26 cellular contexts compared by ENCODE assay signal in genomic region chr11:123594188-123594901, GRCh38.
DNase-seq lines count a peak whose midpoint lies in the region.
"Had no signal": no experiment of that assay in that cellular context is flagged by ENCODE, and none has a peak within 500 bp of the region (broad histone marks: within the 10 kb centered on the region; RNA-seq: fewer than 3 reads in every experiment).

No MANE protein-coding gene starts in this region.

- no peak overlapping the region for H3K27ac ChIP-seq in substantia nigra (ENCODE audit: low read depth, low read length, poor library complexity, severe bottlenecking)
- H3K27ac ChIP-seq: ascending aorta, esophagus muscularis mucosa, pancreas had no signal

- no peaks in the 10 kb centered on the region for H3K4me1 Mint-ChIP-seq in activated T-helper 1 cell treated with anti-CD3 and anti-CD28 coated beads, Interleukin-12 subunit alpha, Interleukin-12 subunit beta, Interleukin-2, Interleukin-4 antibody, amounts not matched to agents 30 ng/mL and 10 ng/mL and 1 ng/mL, durations not matched to agents 14 hours and 24 hours and 36 hours (ENCODE audit: low read depth)
- H3K4me1 Mint-ChIP-seq: T-cell had no signal

- peak overlapping the region; percentile 26 for H3K27ac Mint-ChIP-seq in activated T-helper 1 cell treated with anti-CD3 and anti-CD28 coated beads, Interleukin-12 subunit alpha, Interleukin-12 subunit beta, Interleukin-2, Interleukin-4 antibody, amounts not matched to agents 30 ng/mL and 10 ng/mL and 1 ng/mL, durations not matched to agents 14 hours and 24 hours and 36 hours
- H3K27ac Mint-ChIP-seq: CD4-positive, alpha-beta T cell; natural killer cell treated with Interleukin-12 subunit alpha and Interleukin-12 subunit beta and Interleukin-15 and Interleukin-18, amount 100 ng/mL, for 72 hours; T-cell had no signal

- intact Hi-C loops in activated T-helper 1 cell treated with anti-CD3 and anti-CD28 coated beads, Interleukin-12 subunit alpha, Interleukin-12 subunit beta, Interleukin-2, Interleukin-4 antibody, amounts not matched to agents 30 ng/mL and 10 ng/mL and 1 ng/mL, durations not matched to agents 14 hours and 24 hours and 36 hours (cut with micrococcal nuclease) = no loop called here

- H3K9me3 ChIP-seq in MG63 = no peaks in the 10 kb centered on the region
- H3K9me3 ChIP-seq: ascending aorta, esophagus muscularis mucosa, pancreas had no signal

- no peak overlapping the region for H3K4me3 Mint-ChIP-seq in activated T-helper 1 cell treated with anti-CD3 and anti-CD28 coated beads, Interleukin-12 subunit alpha, Interleukin-12 subunit beta, Interleukin-2, Interleukin-4 antibody, amounts not matched to agents 30 ng/mL and 10 ng/mL and 1 ng/mL, durations not matched to agents 14 hours and 24 hours and 36 hours
- H3K4me3 Mint-ChIP-seq: CD4-positive, alpha-beta T cell; effector memory CD8-positive, alpha-beta T cell; natural killer cell treated with Interleukin-12 subunit alpha and Interleukin-12 subunit beta and Interleukin-15 and Interleukin-18, amount 100 ng/mL, for 72 hours; T-cell had no signal

- H3K4me3 ChIP-seq in MG63 = no peak overlapping the region
- H3K4me3 ChIP-seq: ascending aorta, esophagus muscularis mucosa, pancreas had no signal

- H3K27me3 ChIP-seq in MG63 = no peaks in the 10 kb centered on the region
- H3K27me3 ChIP-seq: ascending aorta, esophagus muscularis mucosa, pancreas had no signal

- H3K36me3 ChIP-seq in MG63 = no peaks in the 10 kb centered on the region
- H3K36me3 ChIP-seq: ascending aorta, pancreas had no signal

- H3K36me3 Mint-ChIP-seq in activated T-helper 1 cell treated with anti-CD3 and anti-CD28 coated beads, Interleukin-12 subunit alpha, Interleukin-12 subunit beta, Interleukin-2, Interleukin-4 antibody, amounts not matched to agents 30 ng/mL and 10 ng/mL and 1 ng/mL, durations not matched to agents 14 hours and 24 hours and 36 hours (ENCODE audit: low read depth) = peaks cover 30% of the 10 kb centered on the region

- peak; percentile 24 for DNase-seq in ACHN
- DNase-seq in ELR (ENCODE audit: low read depth) = peak; percentile 19
- no peak for DNase-seq in activated T-helper 1 cell treated with anti-CD3 and anti-CD28 coated beads, Interleukin-12 subunit alpha, Interleukin-12 subunit beta, Interleukin-2, Interleukin-4 antibody, amounts not matched to agents 30 ng/mL and 10 ng/mL and 1 ng/mL, durations not matched to agents 14 hours and 24 hours and 36 hours (ENCODE audit: low spot score)
- DNase-seq in kidney tubule cell (ENCODE audit: low spot score) = peak; percentile 8
- no peak for DNase-seq in MG63
- no peak for DNase-seq in dedifferentiated amniotic fluid mesenchymal stem cell (ENCODE audit: extremely low spot score)
- no peak for DNase-seq in substantia nigra (lab: John Stamatoyannopoulos, UW)
- DNase-seq: activated CD4-positive, alpha-beta T cell treated with anti-CD3 and anti-CD28 coated beads for 1 hour; activated naive CD4-positive, alpha-beta T cell; activated T-cell treated with anti-CD3 and anti-CD28 coated beads, Interleukin-2, amount 50 U/mL, for 1 hour; CD4-positive, alpha-beta T cell; DMS153; effector memory CD8-positive, alpha-beta T cell; left cardiac atrium; NCI-H1105 treated with DMSO at 0.1 percent for 48 hours; NCI-H2029 treated with DMSO at 0.1 percent for 48 hours; NCI-H446 treated with DMSO at 0.1 percent for 48 hours; pancreas; right cardiac atrium; SIG-M5; stimulated activated CD4-positive, alpha-beta T cell treated with anti-CD3 and anti-CD28 coated beads, Interleukin-15, amount 100 ng/mL, for 24 hours; stimulated activated CD8-positive, alpha-beta memory T cell treated with anti-CD3 and anti-CD28 coated beads, Interleukin-4, amount 100 ng/mL, for 48 hours; T-cell had no signal

- H3K9me3 Mint-ChIP-seq in activated T-helper 1 cell treated with anti-CD3 and anti-CD28 coated beads, Interleukin-12 subunit alpha, Interleukin-12 subunit beta, Interleukin-2, Interleukin-4 antibody, amounts not matched to agents 30 ng/mL and 10 ng/mL and 1 ng/mL, durations not matched to agents 14 hours and 24 hours and 36 hours = no peaks in the 10 kb centered on the region
- H3K9me3 Mint-ChIP-seq: CD4-positive, alpha-beta T cell; effector memory CD8-positive, alpha-beta T cell; natural killer cell treated with Interleukin-12 subunit alpha and Interleukin-12 subunit beta and Interleukin-15 and Interleukin-18, amount 100 ng/mL, for 72 hours; T-cell had no signal

- H3K27me3 Mint-ChIP-seq in activated T-helper 1 cell treated with anti-CD3 and anti-CD28 coated beads, Interleukin-12 subunit alpha, Interleukin-12 subunit beta, Interleukin-2, Interleukin-4 antibody, amounts not matched to agents 30 ng/mL and 10 ng/mL and 1 ng/mL, durations not matched to agents 14 hours and 24 hours and 36 hours (ENCODE audit: insufficient read depth) = no peaks in the 10 kb centered on the region
- H3K27me3 Mint-ChIP-seq: CD4-positive, alpha-beta T cell; effector memory CD8-positive, alpha-beta T cell; natural killer cell treated with Interleukin-12 subunit alpha and Interleukin-12 subunit beta and Interleukin-15 and Interleukin-18, amount 100 ng/mL, for 72 hours; T-cell had no signal

- in situ Hi-C loops in ACHN (cut with HindIII; ENCODE audit: low pct_ligation_motif_present, low pct_unique_long_range_greater_than_20kb, low sequenced_read_pairs) = no loop called here

Comparison
In these comparisons a context has a peak if more than half of its experiments do, and no peak if none do; other contexts are left out.
1. DNase-seq: peak in ACHN (single experiment), ELR (single experiment) and kidney tubule cell (single experiment); none in activated T-helper 1 cell treated with anti-CD3 and anti-CD28 coated beads, Interleukin-12 subunit alpha, Interleukin-12 subunit beta, Interleukin-2, Interleukin-4 antibody, amounts not matched to agents 30 ng/mL and 10 ng/mL and 1 ng/mL, durations not matched to agents 14 hours and 24 hours and 36 hours (single experiment), MG63 (single experiment), dedifferentiated amniotic fluid mesenchymal stem cell (single experiment) and substantia nigra (0 of 49).